14 cellular contexts compared by ENCODE assay signal in the genomic region with DNA sequence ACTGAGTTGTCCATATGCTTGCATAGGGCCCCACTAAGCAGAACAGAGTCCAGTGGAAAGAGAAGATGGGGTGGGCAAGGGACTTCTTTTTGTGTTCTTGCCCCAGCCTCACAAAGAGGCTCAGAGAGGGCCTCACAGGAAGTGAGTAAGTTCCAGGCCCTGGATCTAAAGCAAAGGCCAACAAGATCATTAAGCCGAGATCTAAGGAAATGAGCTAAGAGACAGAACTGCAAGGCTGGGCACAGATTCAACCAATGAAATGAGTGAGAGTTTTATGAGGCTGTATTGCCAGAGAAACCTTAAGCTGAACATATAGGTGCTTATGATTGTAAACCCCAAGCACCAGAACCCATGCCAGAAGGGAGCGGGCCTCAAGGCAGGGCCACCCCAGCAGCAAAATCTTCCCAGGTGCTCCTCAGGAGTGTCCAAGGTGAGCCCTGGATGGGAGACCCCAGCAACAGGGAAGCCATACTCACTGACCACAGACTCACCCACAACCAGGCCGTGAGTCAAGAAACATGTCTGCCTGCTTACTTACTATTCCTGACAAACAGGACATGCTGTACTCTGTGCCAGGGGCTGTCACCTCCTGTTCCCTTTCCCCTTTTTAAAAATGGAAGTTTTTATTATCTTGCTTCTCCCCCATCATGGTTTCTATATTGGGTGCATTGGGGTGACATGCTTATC. TPM values are rescaled to one million over a fixed set of nuclear protein-coding genes. Genes with fewer than 3 reads are reported as not detected.
DNase-seq lines count a peak whose midpoint lies in the region; ATAC-seq and TF ChIP-seq lines count a peak whose summit lies in the region.
"Had no signal": no experiment of that assay in that cellular context is flagged by ENCODE, and none has a peak within 500 bp of the region (broad histone marks: within the 10 kb centered on the region; RNA-seq: fewer than 3 reads in every experiment).

No MANE protein-coding gene starts in this region.

- TF ChIP-seq CTCF in MCF 10A (IDR thresholded peaks at IDR 0.05; ENCODE audit: unreplicated experiment), result no peak

- H3K4me1 Mint-ChIP-seq in MCF 10A (ENCODE audit: insufficient read depth, unreplicated experiment), result peaks cover 10% of the 10 kb centered on the region

- H3K27me3 Mint-ChIP-seq in MCF 10A (ENCODE audit: insufficient read depth, unreplicated experiment), result peaks cover 3% of the 10 kb centered on the region

- no TSS peak for BruUV-seq in MCF 10A (replicated peaks; lab: Mats Ljungman, UMichigan)

- ATAC-seq in GM19397 (IDR thresholded peaks at IDR 0.05; ENCODE audit: unreplicated experiment), result no peak
- ATAC-seq in HG03108 (IDR thresholded peaks at IDR 0.05; ENCODE audit: unreplicated experiment), result no peak
- ATAC-seq: CD8-positive, alpha-beta T cell; WTC11 had no signal

- H3K9me3 Mint-ChIP-seq in MCF 10A (ENCODE audit: unreplicated experiment), result no peaks in the 10 kb centered on the region
- H3K9me3 Mint-ChIP-seq: CD8-positive, alpha-beta T cell; IgD-negative memory B cell had no signal

- H3K27ac Mint-ChIP-seq in MCF 10A (ENCODE audit: low read depth, unreplicated experiment), result no peak overlapping the region
- H3K27ac Mint-ChIP-seq: CD8-positive, alpha-beta T cell; IgD-negative memory B cell; WTC11 had no signal

- H3K36me3 Mint-ChIP-seq in MCF 10A (ENCODE audit: insufficient read depth, unreplicated experiment), result no peaks in the 10 kb centered on the region
- H3K36me3 Mint-ChIP-seq: CD8-positive, alpha-beta T cell; IgD-negative memory B cell had no signal

- peak; percentile 58 for DNase-seq in Daoy (ENCODE audit: low read depth)
- peak; percentile 89 for DNase-seq in HT1080 (ENCODE audit: low read depth)
- DNase-seq in MCF 10A (ENCODE audit: unreplicated experiment), result peak; percentile 27
- peak; percentile 23 to 89 for DNase-seq in lung microvascular endothelial cell (ENCODE audit: low read depth in 2 of 2)
- DNase-seq in NCI-H748 (lab: John Stamatoyannopoulos, UW; ENCODE audit: unreplicated experiment), result no peak
- no peak for DNase-seq in GM19240 (ENCODE audit: insufficient read length, low spot score)
- DNase-seq: CD8-positive, alpha-beta T cell; effector memory CD4-positive, alpha-beta T cell; NCI-H1694 treated with DMSO at 0.1 percent for 48 hours; NCI-H526 had no signal

- H3K4me3 Mint-ChIP-seq in MCF 10A (ENCODE audit: unreplicated experiment), result no peak overlapping the region
- H3K4me3 Mint-ChIP-seq: CD8-positive, alpha-beta T cell; IgD-negative memory B cell; WTC11 had no signal

- intact Hi-C loops in MCF 10A (cut with micrococcal nuclease), result no loop called here

- POLR2A ChIA-PET in MCF 10A (lab: Yijun Ruan, JAX), result interaction anchor here (0.9 kb wide), 1 partner anchor 41 kb away, joined by 3 read pairs; no protein-coding TSS in a partner anchor

- CTCF ChIA-PET in MCF 10A (lab: Yijun Ruan, JAX), result interaction anchor here (1.0 to 1.2 kb wide), 2 partner anchors 34 to 143 kb away, joined by 3 read pairs; no protein-coding TSS in a partner anchor

RNA-seq across cellular contexts. Expression of gene SLC14A1, which starts 40.2 kb away (rescaled TPM):
- 1.9 and 7.5 TPM in 2 replicates for total RNA-seq in Daoy (2014; rRNA removed; shearing (Covaris generic))
- total RNA-seq in HT1080 (2014; rRNA removed; shearing (Covaris generic)), result 37.6 and 44.9 TPM in 2 replicates
- polyA plus RNA-seq in HT1080 (2015; cell fraction: cytosol; rRNA removed), result 45.7 and 52.5 TPM in 2 replicates
- 54.0 and 56.2 TPM in 2 replicates for polyA plus RNA-seq in HT1080 (2015; cell fraction: nucleus; rRNA removed)
- total RNA-seq in MCF 10A (2022) (not detected in 2 replicates), lung microvascular endothelial cell (not detected in 2 replicates)
- total RNA-seq: WTC11 had no signal

Comparison
In these comparisons a context has a peak if more than half of its experiments do, and no peak if none do; other contexts are left out.
1. DNase-seq: peak in Daoy (single experiment), HT1080 (single experiment), MCF 10A (single experiment) and lung microvascular endothelial cell (2 of 2); none in NCI-H748 (single experiment) and GM19240 (single experiment).